Comparison of ENCODE assay signal across 8 cellular contexts in the genomic region with DNA sequence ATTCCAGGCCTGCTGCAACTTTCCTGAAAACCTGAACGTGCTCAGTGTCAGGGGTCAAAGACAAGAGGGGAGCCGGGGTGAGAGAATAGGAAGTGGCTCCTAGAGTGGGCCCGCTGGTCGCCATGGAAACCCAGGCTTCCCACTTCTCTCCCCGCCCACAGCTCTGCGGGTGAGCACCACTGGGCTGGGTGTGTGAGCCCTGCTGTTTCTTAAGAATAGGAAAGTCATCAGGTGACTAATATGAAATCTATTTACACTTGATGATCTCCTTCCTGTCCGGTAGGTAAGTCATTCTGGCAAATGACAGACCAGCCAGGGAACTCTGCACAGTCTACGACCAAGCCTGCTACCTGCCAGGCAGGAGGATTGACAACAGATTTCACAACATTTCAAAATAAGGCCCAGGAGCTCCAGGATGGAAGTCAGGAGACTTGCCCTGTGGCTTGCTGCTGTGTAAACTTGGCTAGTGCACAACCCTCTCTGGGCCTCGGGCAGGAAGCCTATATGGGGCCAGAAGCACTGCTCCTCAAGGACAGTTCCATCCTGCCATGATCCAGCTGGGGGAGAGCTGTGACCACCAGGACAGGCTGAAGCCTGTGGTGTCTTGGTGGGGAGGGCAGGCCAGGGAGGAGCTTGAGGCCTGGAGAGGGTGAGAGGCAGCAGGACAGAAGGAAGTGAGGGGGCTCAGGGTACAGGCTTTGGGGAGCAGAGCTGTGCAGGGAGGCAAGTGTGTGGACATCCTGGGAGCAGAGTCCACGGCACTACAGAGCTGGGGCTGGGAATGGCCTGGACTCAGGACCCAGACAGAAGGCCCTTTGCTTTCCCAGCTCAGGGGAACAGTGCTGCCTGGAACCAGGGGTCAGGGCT.
DNase-seq lines count a peak whose midpoint lies in the region; ATAC-seq and TF ChIP-seq lines count a peak whose summit lies in the region.

No MANE protein-coding gene starts in this region.

- H3K4me1 Mint-ChIP-seq in CD4-positive, alpha-beta T cell (ENCODE audit: low read depth), result no peaks in the 10 kb centered on the region

- no peak for DNase-seq in CD4-positive, alpha-beta T cell
- DNase-seq in SJCRH30, result no peak
- peak; percentile 94 for DNase-seq in choroid plexus epithelial cell (ENCODE audit: low read depth)
- DNase-seq in stromal cell of bone marrow (ENCODE audit: low read depth), result peak; percentile 70
- DNase-seq in NCI-H1436 treated with DMSO at 0.1 percent for 48 hours (lab: John Stamatoyannopoulos, UW), result no peak

- H3K4me3 ChIP-seq in SJCRH30 (no peak overlapping the region), choroid plexus epithelial cell (ENCODE audit: low read depth, low read length) (no peak overlapping the region), mesodermal cell (ENCODE audit: extremely low read depth, insufficient read depth, low read length, poor library complexity, severe bottlenecking) (no peak overlapping the region)

- H3K27me3 ChIP-seq in CD4-positive, alpha-beta T cell (ENCODE audit: control insufficient read depth, insufficient read depth, low read length), result no peaks in the 10 kb centered on the region
- H3K27me3 ChIP-seq in SJCRH30, result no peaks in the 10 kb centered on the region

- WGBS in mesodermal cell (ENCODE audit: insufficient coverage in 2 of 2), 2 experiments, result 42 to 49% methylated on average over 5 to 7 of the region's 10 CpGs

- intact Hi-C loops in CD4-positive, alpha-beta T cell (cut with DNase I, micrococcal nuclease), result no loop called here

- no peak overlapping the region for H3K27ac ChIP-seq in CD4-positive, alpha-beta T cell (ENCODE audit: low read depth, low read length)
- H3K27ac ChIP-seq in SJCRH30 (0 out of 2 replicates have a peak overlapping the region, but pooled peaks have one; percentile 18), mesodermal cell (ENCODE audit: low read depth, low read length, severe bottlenecking) (peak overlapping the region; percentile 87)

- no peaks in the 10 kb centered on the region for H3K27me3 Mint-ChIP-seq in CD4-positive, alpha-beta T cell

- CTCF ChIA-PET in CD4-positive, alpha-beta T cell (lab: Charles Lee), result no interaction called here

- H3K4me1 ChIP-seq in SJCRH30, result 0 out of 2 replicates have a peak, but pooled peaks cover 3% of the 10 kb centered on the region
- peaks cover 48% of the 10 kb centered on the region for H3K4me1 ChIP-seq in mesodermal cell (ENCODE audit: control insufficient read depth, insufficient read depth, low read length, poor library complexity, severe bottlenecking)

- peak; percentile 21 for ATAC-seq in CD4-positive, alpha-beta T cell (ENCODE audit: poor library complexity)
- ATAC-seq in GM19351 (IDR thresholded peaks at IDR 0.05; ENCODE audit: unreplicated experiment), result peak; percentile 84
- peak; percentile 88 for ATAC-seq in HG03354 (IDR thresholded peaks at IDR 0.05; ENCODE audit: poor library complexity, severe bottlenecking, unreplicated experiment)

- H3K9me3 Mint-ChIP-seq in CD4-positive, alpha-beta T cell, result no peaks in the 10 kb centered on the region

- H3K9me3 ChIP-seq in CD4-positive, alpha-beta T cell (ENCODE audit: control insufficient read depth, low read length), result no peaks in the 10 kb centered on the region
- H3K9me3 ChIP-seq in SJCRH30 (replicated peaks) (no peaks in the 10 kb centered on the region), mesodermal cell (ENCODE audit: control insufficient read depth, low read length) (no peaks in the 10 kb centered on the region)

- H3K36me3 Mint-ChIP-seq in CD4-positive, alpha-beta T cell (ENCODE audit: low read depth), result no peaks in the 10 kb centered on the region

- TF ChIP-seq CTCF in CD4-positive, alpha-beta T cell (IDR thresholded peaks at IDR 0.05), result no peak
- TF ChIP-seq CTCF in choroid plexus epithelial cell (conservative IDR thresholded peaks at IDR 0.05; ENCODE audit: low read depth, low read length), result no peak

- no peak overlapping the region for H3K4me3 Mint-ChIP-seq in CD4-positive, alpha-beta T cell

- no peaks in the 10 kb centered on the region for H3K36me3 ChIP-seq in SJCRH30
- peaks cover 53% of the 10 kb centered on the region for H3K36me3 ChIP-seq in mesodermal cell (ENCODE audit: control insufficient read depth, insufficient read depth, low read length)

- H3K27ac Mint-ChIP-seq in CD4-positive, alpha-beta T cell, result no peak overlapping the region

- POLR2A ChIA-PET in CD4-positive, alpha-beta T cell (lab: Charles Lee), result no interaction called here

Comparison
In these comparisons a context has a peak if more than half of its experiments do, and no peak if none do; other contexts are left out.
1. ATAC-seq: peak in every context shown above with its lines; median percentile 88 in HG03354; 84 in GM19351; 21 in CD4-positive, alpha-beta T cell.
2. DNase-seq: peak in choroid plexus epithelial cell (single experiment) and stromal cell of bone marrow (single experiment); none in CD4-positive, alpha-beta T cell (0 of 10), SJCRH30 (0 of 2) and NCI-H1436 treated with DMSO at 0.1 percent for 48 hours (single experiment).